27 cellular contexts compared by ENCODE assay signal in the genomic region with DNA sequence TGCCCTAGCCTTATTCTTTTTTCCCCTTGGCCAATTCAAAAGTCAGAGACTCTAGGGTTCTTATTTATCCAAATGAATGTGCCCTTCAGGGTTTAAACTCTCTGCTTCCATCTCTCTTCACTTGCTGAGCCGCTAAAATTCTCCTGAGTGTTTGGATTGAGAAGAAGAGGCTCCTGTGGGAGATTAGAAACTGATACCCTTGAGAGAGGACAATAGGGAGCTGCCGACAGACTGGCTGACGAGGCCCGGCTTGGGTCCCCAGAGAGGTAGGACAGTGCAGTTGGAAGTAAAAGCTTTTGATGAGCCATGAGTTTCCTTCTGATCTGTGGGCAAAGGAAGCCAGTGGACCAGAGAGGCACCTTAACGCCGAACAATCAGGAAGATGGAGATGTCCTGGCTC. TPM values are rescaled to one million over a fixed set of nuclear protein-coding genes. Genes with fewer than 3 reads are reported as not detected.
DNase-seq lines count a peak whose midpoint lies in the region; ATAC-seq, FAIRE-seq and TF ChIP-seq lines count a peak whose summit lies in the region.
"Had no signal": no experiment of that assay in that cellular context is flagged by ENCODE, and none has a peak within 500 bp of the region (broad histone marks: within the 10 kb centered on the region; RNA-seq: fewer than 3 reads in every experiment).

No MANE protein-coding gene starts in this region.

- H3K9ac ChIP-seq in muscle layer of colon (ENCODE audit: low read length), result no peak overlapping the region

- TF ChIP-seq CTCF in BE2C (IDR thresholded peaks at IDR 0.05; ENCODE audit: low read depth, low read length), result no peak
- no peak for TF ChIP-seq CTCF in WTC11 (IDR thresholded peaks at IDR 0.05)

- H3K36me3 Mint-ChIP-seq in WTC11, result peaks cover 35% of the 10 kb centered on the region

- no peak overlapping the region for H3K4me3 Mint-ChIP-seq in WTC11
- H3K4me3 Mint-ChIP-seq: CD4-positive, alpha-beta T cell; dendritic cell treated with granulocyte-macrophage colony-stimulating factor and Interleukin-4, amounts not matched to agents 40 ng/mL and 50 ng/mL, for 4 days; stimulated activated naive B cell treated with anti-CD40 and anti-IgM and Interleukin-4, amounts not matched to agents 10 μg/mL and 1 μg/mL and 100 μg/mL, for 72 hours had no signal

- POLR2A ChIA-PET in WTC11 (lab: Charles Lee), result no interaction called here

- H3K9me3 Mint-ChIP-seq in WTC11, result peaks cover under 1% of the 10 kb centered on the region; the same call in 1 of the 2 replicates
- H3K9me3 Mint-ChIP-seq: CD4-positive, alpha-beta T cell; dendritic cell treated with granulocyte-macrophage colony-stimulating factor and Interleukin-4, amounts not matched to agents 40 ng/mL and 50 ng/mL, for 4 days; stimulated activated naive B cell treated with anti-CD40 and anti-IgM and Interleukin-4, amounts not matched to agents 10 μg/mL and 1 μg/mL and 100 μg/mL, for 72 hours had no signal

- ATAC-seq in GM18517 (IDR thresholded peaks at IDR 0.05; ENCODE audit: unreplicated experiment), result no peak
- ATAC-seq in WTC11, result no peak
- ATAC-seq: right cardiac atrium; stimulated activated naive B cell treated with anti-CD40 and anti-IgM and Interleukin-4, amounts not matched to agents 10 μg/mL and 1 μg/mL and 100 μg/mL, for 72 hours had no signal

- H3K27me3 ChIP-seq in BE2C, result no peaks in the 10 kb centered on the region
- no peaks in the 10 kb centered on the region for H3K27me3 ChIP-seq in SJSA1 (replicated peaks)
- no peaks in the 10 kb centered on the region for H3K27me3 ChIP-seq in muscle layer of colon (ENCODE audit: control insufficient read depth in 1 of 2, insufficient read depth in 2 of 2, low read length in 2 of 2)
- H3K27me3 ChIP-seq: brain microvascular endothelial cell, left lung had no signal

- H3K27ac Mint-ChIP-seq in WTC11, result no peak overlapping the region
- H3K27ac Mint-ChIP-seq: CD4-positive, alpha-beta T cell; dendritic cell treated with granulocyte-macrophage colony-stimulating factor and Interleukin-4, amounts not matched to agents 40 ng/mL and 50 ng/mL, for 4 days; stimulated activated naive B cell treated with anti-CD40 and anti-IgM and Interleukin-4, amounts not matched to agents 10 μg/mL and 1 μg/mL and 100 μg/mL, for 72 hours had no signal

- DNase-seq in BE2C (peak; percentile 26), NCI-H187 (lab: John Stamatoyannopoulos, UW) (peak; percentile 51 to 71), SJSA1 (ENCODE audit: low read depth in 1 of 2, low spot score in 2 of 2) (no peak), frontal cortex (ENCODE audit: low spot score in 2 of 2) (no peak), WTC11 (ENCODE audit: low spot score) (no peak)
- DNase-seq in stimulated activated CD4-positive, alpha-beta T cell treated with anti-CD3 and anti-CD28 coated beads, Interleukin-2, amount 100 ng/mL, for 24 hours, result no peak
- DNase-seq: activated CD4-positive, alpha-beta T cell treated with anti-CD3 and anti-CD28 coated beads, Interleukin-2, amount 50 U/mL, for 48 hours; activated naive CD4-positive, alpha-beta T cell treated with anti-CD3 and anti-CD28 coated beads, Interleukin-2, amount 50 U/mL, for 16 hours; brain microvascular endothelial cell; CD4-positive, alpha-beta T cell; foreskin melanocyte; left lung; MM.1S; occipital lobe; right cardiac atrium; Right ventricle myocardium superior; stimulated activated naive B cell treated with anti-CD40 and anti-IgM and Interleukin-4, amounts not matched to agents 10 μg/mL and 1 μg/mL and 100 μg/mL, for 72 hours; T-helper 1 cell; trophoblast cell had no signal

- no peak for FAIRE-seq in frontal cortex (lab: Jason Lieb, UNC)

- H3K4me3 ChIP-seq in BE2C (ENCODE audit: low read depth, low read length) (no peak overlapping the region), SJSA1 (no peak overlapping the region), muscle layer of colon (ENCODE audit: low read depth in 1 of 2, low read length in 2 of 2) (no peak overlapping the region)
- H3K4me3 ChIP-seq: left lung had no signal

- H3K4me1 Mint-ChIP-seq in WTC11, result no peaks in the 10 kb centered on the region
- H3K4me1 Mint-ChIP-seq: stimulated activated naive B cell treated with anti-CD40 and anti-IgM and Interleukin-4, amounts not matched to agents 10 μg/mL and 1 μg/mL and 100 μg/mL, for 72 hours had no signal

- H3K36me3 ChIP-seq in BE2C (no peaks in the 10 kb centered on the region), SJSA1 (no peaks in the 10 kb centered on the region; the same call in 1 of the 2 replicates), muscle layer of colon (ENCODE audit: insufficient read depth, low read length) (no peaks in the 10 kb centered on the region)
- H3K36me3 ChIP-seq: left lung had no signal

- CTCF ChIA-PET in WTC11 (lab: Charles Lee), result no interaction called here

- H3K27ac ChIP-seq in SJSA1 (peak overlapping the region; percentile 6; the same call in 1 of the 2 replicates), muscle layer of colon (ENCODE audit: low read depth, low read length) (peak overlapping the region; percentile 27)
- H3K27ac ChIP-seq: brain microvascular endothelial cell, epithelial cell of prostate had no signal

- H3K27me3 Mint-ChIP-seq in WTC11 (ENCODE audit: low read depth), result no peaks in the 10 kb centered on the region
- H3K27me3 Mint-ChIP-seq: dendritic cell treated with granulocyte-macrophage colony-stimulating factor and Interleukin-4, amounts not matched to agents 40 ng/mL and 50 ng/mL, for 4 days; stimulated activated naive B cell treated with anti-CD40 and anti-IgM and Interleukin-4, amounts not matched to agents 10 μg/mL and 1 μg/mL and 100 μg/mL, for 72 hours had no signal

- H3K4me1 ChIP-seq in BE2C (peaks cover 3% of the 10 kb centered on the region; the same call in 1 of the 2 replicates), SJSA1 (replicated peaks) (peaks cover 30% of the 10 kb centered on the region), muscle layer of colon (ENCODE audit: insufficient read depth, low read length) (peaks cover 20% of the 10 kb centered on the region)

- H3K9me3 ChIP-seq in BE2C, result no peaks in the 10 kb centered on the region
- H3K9me3 ChIP-seq in SJSA1 (replicated peaks), result no peaks in the 10 kb centered on the region
- H3K9me3 ChIP-seq in muscle layer of colon (ENCODE audit: low read length), result no peaks in the 10 kb centered on the region
- H3K9me3 ChIP-seq: left lung had no signal

TF ChIP-seq in WTC11, 78 proteins besides CTCF, POLR2A, EP300 and RAD21 (continues in another document):
- TF ChIP-seq ZNF396 (CRISPR knock-in tag; IDR thresholded peaks at IDR 0.05; ENCODE audit: borderline replicate concordance), result no peak
- TF ChIP-seq GTF2I (CRISPR knock-in tag; conservative IDR thresholded peaks at IDR 0.05), result no peak
- TF ChIP-seq, protein P1, sequence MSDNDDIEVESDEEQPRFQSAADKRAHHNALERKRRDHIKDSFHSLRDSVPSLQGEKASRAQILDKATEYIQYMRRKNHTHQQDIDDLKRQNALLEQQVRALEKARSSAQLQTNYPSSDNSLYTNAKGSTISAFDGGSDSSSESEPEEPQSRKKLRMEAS (CRISPR knock-in tag; IDR thresholded peaks at IDR 0.05), result no peak
- no peak for TF ChIP-seq GRHL2 (CRISPR knock-in tag; IDR thresholded peaks at IDR 0.05; ENCODE audit: insufficient replicate concordance, severe bottlenecking)
- no peak for TF ChIP-seq NFATC4 (CRISPR knock-in tag; IDR thresholded peaks at IDR 0.05)
- no peak for TF ChIP-seq FOXP1 (CRISPR knock-in tag; IDR thresholded peaks at IDR 0.05; ENCODE audit: borderline replicate concordance)
- TF ChIP-seq ZNF263 (CRISPR knock-in tag; IDR thresholded peaks at IDR 0.05; ENCODE audit: low read depth), result no peak
- TF ChIP-seq RELA (CRISPR knock-in tag; IDR thresholded peaks at IDR 0.05; ENCODE audit: borderline replicate concordance), result no peak
- no peak for TF ChIP-seq TCF7 (CRISPR knock-in tag; IDR thresholded peaks at IDR 0.05; ENCODE audit: low read depth)
- TF ChIP-seq ZNF232 (CRISPR knock-in tag; IDR thresholded peaks at IDR 0.05), result no peak
- no peak for TF ChIP-seq ZNF416 (CRISPR knock-in tag; IDR thresholded peaks at IDR 0.05)
- TF ChIP-seq NFYB (CRISPR knock-in tag; conservative IDR thresholded peaks at IDR 0.05; ENCODE audit: low read depth), result no peak
- TF ChIP-seq HMGA2 (CRISPR knock-in tag; IDR thresholded peaks at IDR 0.05), result no peak
- TF ChIP-seq PRRX2 (CRISPR knock-in tag; IDR thresholded peaks at IDR 0.05), result no peak
- no peak for TF ChIP-seq ZBTB43 (CRISPR knock-in tag; IDR thresholded peaks at IDR 0.05)
- no peak for TF ChIP-seq HMGXB4 (CRISPR knock-in tag; IDR thresholded peaks at IDR 0.05)
- TF ChIP-seq IRF2 (CRISPR knock-in tag; IDR thresholded peaks at IDR 0.05; ENCODE audit: borderline replicate concordance, low read depth), result no peak

RNA-seq across cellular contexts. Expression of gene UBE2U, which starts 41.3 kb away (rescaled TPM):
- polyA plus RNA-seq in BE2C (2012; ENCODE audit: insufficient read depth, insufficient read length, low read depth), result not detected
- total RNA-seq in SJSA1 (2014; rRNA removed; shearing (Covaris generic)), result not detected in 2 replicates
- total RNA-seq in frontal cortex (not detected), WTC11 (2021) (not detected in 3 replicates)
- total RNA-seq: CD4-positive, alpha-beta T cell; Daoy; left lung; mucosa of gallbladder; NCI-H460; occipital lobe; right cardiac atrium had no signal
- polyA plus RNA-seq: AG04450, right cardiac atrium had no signal

Comparison
In these comparisons a context has a peak if more than half of its experiments do, and no peak if none do; other contexts are left out.
1. DNase-seq: peak in BE2C (single experiment) and NCI-H187 (2 of 2); none in SJSA1 (0 of 2), stimulated activated CD4-positive, alpha-beta T cell treated with anti-CD3 and anti-CD28 coated beads, Interleukin-2, amount 100 ng/mL, for 24 hours (0 of 2), frontal cortex (0 of 2) and WTC11 (single experiment).